14 cellular contexts compared by ENCODE assay signal in genomic region chrX:103716967-103717366, GRCh38.
A peak's percentile ranks its signal among the peaks of the same experiment; 100 is the strongest.
DNase-seq lines count a peak whose midpoint lies in the region; ATAC-seq and TF ChIP-seq lines count a peak whose summit lies in the region.
"Had no signal": no experiment of that assay in that cellular context is flagged by ENCODE, and none has a peak within 500 bp of the region (broad histone marks: within the 10 kb centered on the region; RNA-seq: fewer than 3 reads in every experiment).

No MANE protein-coding gene starts in this region.

- DNase-seq in GM04504 (ENCODE audit: low read depth) (peak; percentile 65), fibroblast of the conjunctiva (ENCODE audit: low read depth) (peak; percentile 74), skeletal muscle cell (ENCODE audit: low read depth) (peak; percentile 92), NCI-H2107 treated with DMSO at 0.1 percent for 48 hours (lab: John Stamatoyannopoulos, UW; ENCODE audit: unreplicated experiment) (no peak)
- DNase-seq: activated CD4-positive, alpha-beta T cell treated with anti-CD3 and anti-CD28 coated beads for 4 hours; activated gamma-delta T cell treated with Interleukin-2 at 50 U/mL for 16 hours; DMS53; stimulated activated CD4-positive, alpha-beta T cell treated with anti-CD3 and anti-CD28 coated beads, Interleukin-4, amount 100 ng/mL, for 4 hours had no signal

- H3K4me3 ChIP-seq in skeletal muscle cell (ENCODE audit: low read depth, low read length): no peak overlapping the region
- H3K4me3 ChIP-seq: SK-N-MC had no signal

- peak; percentile 91 for ATAC-seq in SK-N-SH treated with all-trans-retinoic acid at 6 μM for 48 hours
- ATAC-seq in HG03378 (IDR thresholded peaks at IDR 0.05; ENCODE audit: unreplicated experiment): no peak
- ATAC-seq in GM21825 (IDR thresholded peaks at IDR 0.05; ENCODE audit: unreplicated experiment): no peak
- ATAC-seq in GM18867 (IDR thresholded peaks at IDR 0.05; ENCODE audit: unreplicated experiment): no peak
- ATAC-seq: natural killer cell treated with Interleukin-12 subunit alpha and Interleukin-12 subunit beta and Interleukin-15 and Interleukin-18, amount 100 ng/mL, for 72 hours had no signal

TF ChIP-seq in SK-N-SH treated with all-trans-retinoic acid at 6 μM for 48 hours, 23 proteins besides CTCF, POLR2A, EP300 and RAD21:
- TF ChIP-seq RARB (CRISPR knock-in tag; IDR thresholded peaks at IDR 0.05) (no peak), ESRRG (CRISPR knock-in tag; IDR thresholded peaks at IDR 0.05) (no peak), BACH2 (CRISPR knock-in tag; IDR thresholded peaks at IDR 0.05; ENCODE audit: borderline replicate concordance) (no peak)
